In the genomic region with DNA sequence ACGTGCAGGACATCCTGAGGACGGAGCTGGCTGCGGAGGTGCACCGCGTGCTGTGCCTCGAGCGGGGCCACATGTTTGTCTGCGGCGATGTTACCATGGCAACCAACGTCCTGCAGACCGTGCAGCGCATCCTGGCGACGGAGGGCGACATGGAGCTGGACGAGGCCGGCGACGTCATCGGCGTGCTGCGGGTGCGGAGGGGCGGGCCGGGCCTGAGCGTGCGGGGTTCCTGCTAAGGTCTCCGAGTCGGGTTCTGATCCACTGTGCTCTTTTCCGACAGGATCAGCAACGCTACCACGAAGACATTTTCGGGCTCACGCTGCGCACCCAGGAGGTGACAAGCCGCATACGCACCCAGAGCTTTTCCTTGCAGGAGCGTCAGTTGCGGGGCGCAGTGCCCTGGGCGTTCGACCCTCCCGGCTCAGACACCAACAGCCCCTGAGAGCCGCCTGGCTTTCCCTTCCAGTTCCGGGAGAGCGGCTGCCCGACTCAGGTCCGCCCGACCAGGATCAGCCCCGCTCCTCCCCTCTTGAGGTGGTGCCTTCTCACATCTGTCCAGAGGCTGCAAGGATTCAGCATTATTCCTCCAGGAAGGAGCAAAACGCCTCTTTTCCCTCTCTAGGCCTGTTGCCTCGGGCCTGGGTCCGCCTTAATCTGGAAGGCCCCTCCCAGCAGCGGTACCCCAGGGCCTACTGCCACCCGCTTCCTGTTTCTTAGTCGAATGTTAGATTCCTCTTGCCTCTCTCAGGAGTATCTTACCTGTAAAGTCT, we compare ENCODE assay signal across 9 cellular contexts. TPM values are rescaled to one million over a fixed set of nuclear protein-coding genes. Genes with fewer than 3 reads are reported as not detected.
A peak's percentile ranks its signal among the peaks of the same experiment; 100 is the strongest.
DNase-seq lines count a peak whose midpoint lies in the region; ATAC-seq and TF ChIP-seq lines count a peak whose summit lies in the region.
"Had no signal": no experiment of that assay in that cellular context is flagged by ENCODE, and none has a peak within 500 bp of the region (broad histone marks: within the 10 kb centered on the region; RNA-seq: fewer than 3 reads in every experiment).

No MANE protein-coding gene starts in this region.

- DNase-seq in AG04449 (ENCODE audit: low read depth, low spot score), result no peak
- peak; percentile 19 for DNase-seq in SIG-M5 (lab: John Stamatoyannopoulos, UW)
- DNase-seq in heart left ventricle, result peak; percentile 61 to 85 (median 67)
- DNase-seq in gastrocnemius medialis, result no peak
- DNase-seq in SW480 (ENCODE audit: low spot score), result no peak

- in situ Hi-C loops in gastrocnemius medialis (cut with MboI; ENCODE audit: low sequenced_read_pairs in 4 of 4), result no loop called here

- no peaks in the 10 kb centered on the region for H3K36me3 Mint-ChIP-seq in activated naive CD4-positive, alpha-beta T cell treated with anti-CD3 and anti-CD28 coated beads, Interleukin-2, amount 50 U/mL, for 24 hours

- WGBS in heart left ventricle, 4 donors, result 37 to 54% (median 43%) methylated on average over 25 to 56 of the region's 56 CpGs

- peak overlapping the region; percentile 98 for H3K27ac Mint-ChIP-seq in activated naive CD4-positive, alpha-beta T cell treated with anti-CD3 and anti-CD28 coated beads, Interleukin-2, amount 50 U/mL, for 24 hours

- H3K27me3 Mint-ChIP-seq in activated naive CD4-positive, alpha-beta T cell treated with anti-CD3 and anti-CD28 coated beads, Interleukin-2, amount 50 U/mL, for 24 hours, result no peaks in the 10 kb centered on the region

- peaks cover 1 to 26% (median 10%) of the 10 kb centered on the region in 9 donors for H3K27me3 ChIP-seq in heart left ventricle
- H3K27me3 ChIP-seq in gastrocnemius medialis, result peaks cover 23 to 69% (median 62%) of the 10 kb centered on the region in 3 donors

- H3K4me3 ChIP-seq in AG04449 (ENCODE audit: low read depth, low read length), result peak overlapping the region; percentile 55
- H3K4me3 ChIP-seq in heart left ventricle, result peak overlapping the region in 10 of 12 donors; percentile 12 to 57 (median 38)
- peak overlapping the region; percentile 20 to 40 (median 26) for H3K4me3 ChIP-seq in gastrocnemius medialis

- H3K36me3 ChIP-seq in heart left ventricle (peaks cover 0 to 6% (median 0%) of the 10 kb centered on the region in 9 donors), gastrocnemius medialis (no peaks in the 10 kb centered on the region)

- no peak for TF ChIP-seq POLR2A in heart left ventricle (IDR thresholded peaks at IDR 0.05)
- no peak for TF ChIP-seq POLR2A in gastrocnemius medialis (IDR thresholded peaks at IDR 0.05)

- CTCF ChIA-PET in AG04449 (lab: Yijun Ruan, JAX), result interaction anchor here (0.6 to 11.9 kb wide), 9 partner anchors 10 to 115 kb away, joined by 3 to 190 read pairs (median 5); partner anchors contain the start of gene ATG9B

- peak; percentile 34 for TF ChIP-seq CTCF in AG04449 (IDR thresholded peaks at IDR 0.05; ENCODE audit: insufficient read depth, low read length, missing control alignments)
- TF ChIP-seq CTCF in heart left ventricle (IDR thresholded peaks at IDR 0.05), result peak in 2 of 12 donors; percentile 6 to 12
- no peak for TF ChIP-seq CTCF in gastrocnemius medialis (IDR thresholded peaks at IDR 0.05 in 4 of 5, conservative IDR thresholded peaks at IDR 0.05 in 1 of 5)

- H3K27ac ChIP-seq in heart left ventricle (peak overlapping the region in 1 of 12 donors; percentile 67), gastrocnemius medialis (no peak overlapping the region)

- POLR2A ChIA-PET in AG04449 (lab: Yijun Ruan, JAX), result no interaction called here

- H3K9me3 ChIP-seq in heart left ventricle (no peaks in the 10 kb centered on the region), gastrocnemius medialis (no peaks in the 10 kb centered on the region)

- intact Hi-C loops in heart left ventricle (cut with DNase I), result loop anchor here in 1 of 10 donors (2.0 kb wide), 1 partner anchor 97 kb away; no protein-coding TSS in a partner anchor
- intact Hi-C loops in gastrocnemius medialis (cut with DNase I; ENCODE audit: low total_unique reads), result no loop called here

- peak overlapping the region; percentile 93 for H3K4me3 Mint-ChIP-seq in activated naive CD4-positive, alpha-beta T cell treated with anti-CD3 and anti-CD28 coated beads, Interleukin-2, amount 50 U/mL, for 24 hours

- peaks cover 80% of the 10 kb centered on the region for H3K4me1 Mint-ChIP-seq in activated naive CD4-positive, alpha-beta T cell treated with anti-CD3 and anti-CD28 coated beads, Interleukin-2, amount 50 U/mL, for 24 hours

- ATAC-seq in GM21423 (IDR thresholded peaks at IDR 0.05; ENCODE audit: unreplicated experiment) (peak; percentile 45), heart left ventricle (peak in 3 of 4 donors; percentile 2 to 6 (median 5)), gastrocnemius medialis (no peak), GM18873 (IDR thresholded peaks at IDR 0.05; ENCODE audit: low FRiP score, unreplicated experiment) (no peak)

- H3K4me1 ChIP-seq in heart left ventricle, result peaks cover 0 to 68% (median 27%) of the 10 kb centered on the region in 12 donors
- H3K4me1 ChIP-seq in gastrocnemius medialis, result peaks cover 8 to 23% of the 10 kb centered on the region in 2 donors

- no peaks in the 10 kb centered on the region for H3K9me3 Mint-ChIP-seq in activated naive CD4-positive, alpha-beta T cell treated with anti-CD3 and anti-CD28 coated beads, Interleukin-2, amount 50 U/mL, for 24 hours

RNA-seq across cellular contexts. Expression of gene ATG9B, which starts 10.4 kb away (rescaled TPM):
- total RNA-seq in heart left ventricle (1 to 10 TPM in 1 of 9 donors, under 1 TPM in 1, not detected in 7; 0.07 to 1.0 TPM), gastrocnemius medialis (under 1 TPM in 1 of 4 donors, not detected in 3; 0.31 TPM)
- under 1 TPM; 0.26 to 0.38 TPM for polyA plus RNA-seq in heart left ventricle
- total RNA-seq: subcutaneous adipose tissue had no signal

RNA-seq across cellular contexts. Expression of gene ABCB8, which starts 14.3 kb away (rescaled TPM):
- total RNA-seq in heart left ventricle (10 to 100 TPM; 13.6 to 34.5 (median 26.0) TPM), gastrocnemius medialis (10 to 100 TPM; 10.4 to 25.7 (median 16.2) TPM)
- polyA plus RNA-seq in heart left ventricle, result 10 to 100 TPM; 20.9 to 29.0 TPM

RNA-seq across cellular contexts. Expression of gene NOS3, which starts 23.1 kb away (rescaled TPM):
- 10 to 100 TPM in 7 of 9 donors, 1 to 10 TPM in 2; 9.4 to 49.4 (median 17.3) TPM for total RNA-seq in heart left ventricle
- polyA plus RNA-seq in heart left ventricle, result 10 to 100 TPM in 1 of 2 donors, 1 to 10 TPM in 1; 8.9 to 20.5 TPM
- total RNA-seq in gastrocnemius medialis, result 10 to 100 TPM in 1 of 4 donors, 1 to 10 TPM in 3; 1.4 to 10.8 (median 4.2) TPM

RNA-seq across cellular contexts. Expression of gene ASIC3, which starts 34.4 kb away (rescaled TPM):
- total RNA-seq in heart left ventricle (1 to 10 TPM; 2.7 to 8.2 (median 4.8) TPM), gastrocnemius medialis (10 to 100 TPM in 1 of 4 donors, 1 to 10 TPM in 2, under 1 TPM in 1; 0.72 to 11.0 (median 2.5) TPM)
- 10 to 100 TPM in 1 of 2 donors, 1 to 10 TPM in 1; 2.8 to 12.9 TPM for polyA plus RNA-seq in heart left ventricle

RNA-seq across cellular contexts. Expression of gene KCNH2, which starts 35.8 kb away (rescaled TPM):
- total RNA-seq in heart left ventricle (100 to 1,000 TPM in 5 of 9 donors, 10 to 100 TPM in 4; 58.1 to 185 (median 104) TPM), gastrocnemius medialis (under 1 TPM in 3 of 4 donors, not detected in 1; 0.19 to 1.00 (median 0.46) TPM)
- polyA plus RNA-seq in heart left ventricle, result 100 to 1,000 TPM in 1 of 2 donors, 10 to 100 TPM in 1; 59.8 to 154 TPM

Comparison
In these comparisons a context has a peak if more than half of its experiments do, and no peak if none do; other contexts are left out.
1. DNase-seq: peak in SIG-M5 (single experiment) and heart left ventricle (5 of 5); none in AG04449 (single experiment), gastrocnemius medialis (0 of 2) and SW480 (single experiment).
2. ATAC-seq: peak in GM21423 (single experiment) and heart left ventricle (3 of 4); none in gastrocnemius medialis (0 of 2) and GM18873 (single experiment).
3. Peak in every context shown above with its lines, with median percentiles within 50 percentile points of each other: H3K4me3 ChIP-seq.